ENCODE assay signal across 1 cellular context in genomic region chr4:48481581-48481980, GRCh38.
TF ChIP-seq lines count a peak whose summit lies in the region.

No MANE protein-coding gene starts in this region.

TF ChIP-seq in K562, 482 proteins besides CTCF, POLR2A, EP300 and RAD21 (continued from another document and continues in another):
- TF ChIP-seq USF2 (CRISPR knock-in tag; IDR thresholded peaks at IDR 0.05): no peak
- no peak for TF ChIP-seq MEF2D (tag; conservative IDR thresholded peaks at IDR 0.05; ENCODE audit: low read depth)
- peak; percentile 72 for TF ChIP-seq TCF3 (CRISPR knock-in tag; IDR thresholded peaks at IDR 0.05)
- no peak for TF ChIP-seq FOXP1 (CRISPR knock-in tag; IDR thresholded peaks at IDR 0.05)
- peak; percentile 63 for TF ChIP-seq NCOR1 (IDR thresholded peaks at IDR 0.05)
- TF ChIP-seq RBM39 (optimal IDR thresholded peaks at IDR 0.05; ENCODE audit: low read depth, low read length): no peak
- TF ChIP-seq TEAD4 (IDR thresholded peaks at IDR 0.05; ENCODE audit: low read length): peak; percentile 74
- TF ChIP-seq TEAD4 (CRISPR knock-in tag; IDR thresholded peaks at IDR 0.05; ENCODE audit: borderline replicate concordance): no peak
- TF ChIP-seq MTA1 (IDR thresholded peaks at IDR 0.05; ENCODE audit: borderline replicate concordance): 0 out of 2 replicates have a peak, but pooled peaks have one; percentile 42
- TF ChIP-seq, protein P1, sequence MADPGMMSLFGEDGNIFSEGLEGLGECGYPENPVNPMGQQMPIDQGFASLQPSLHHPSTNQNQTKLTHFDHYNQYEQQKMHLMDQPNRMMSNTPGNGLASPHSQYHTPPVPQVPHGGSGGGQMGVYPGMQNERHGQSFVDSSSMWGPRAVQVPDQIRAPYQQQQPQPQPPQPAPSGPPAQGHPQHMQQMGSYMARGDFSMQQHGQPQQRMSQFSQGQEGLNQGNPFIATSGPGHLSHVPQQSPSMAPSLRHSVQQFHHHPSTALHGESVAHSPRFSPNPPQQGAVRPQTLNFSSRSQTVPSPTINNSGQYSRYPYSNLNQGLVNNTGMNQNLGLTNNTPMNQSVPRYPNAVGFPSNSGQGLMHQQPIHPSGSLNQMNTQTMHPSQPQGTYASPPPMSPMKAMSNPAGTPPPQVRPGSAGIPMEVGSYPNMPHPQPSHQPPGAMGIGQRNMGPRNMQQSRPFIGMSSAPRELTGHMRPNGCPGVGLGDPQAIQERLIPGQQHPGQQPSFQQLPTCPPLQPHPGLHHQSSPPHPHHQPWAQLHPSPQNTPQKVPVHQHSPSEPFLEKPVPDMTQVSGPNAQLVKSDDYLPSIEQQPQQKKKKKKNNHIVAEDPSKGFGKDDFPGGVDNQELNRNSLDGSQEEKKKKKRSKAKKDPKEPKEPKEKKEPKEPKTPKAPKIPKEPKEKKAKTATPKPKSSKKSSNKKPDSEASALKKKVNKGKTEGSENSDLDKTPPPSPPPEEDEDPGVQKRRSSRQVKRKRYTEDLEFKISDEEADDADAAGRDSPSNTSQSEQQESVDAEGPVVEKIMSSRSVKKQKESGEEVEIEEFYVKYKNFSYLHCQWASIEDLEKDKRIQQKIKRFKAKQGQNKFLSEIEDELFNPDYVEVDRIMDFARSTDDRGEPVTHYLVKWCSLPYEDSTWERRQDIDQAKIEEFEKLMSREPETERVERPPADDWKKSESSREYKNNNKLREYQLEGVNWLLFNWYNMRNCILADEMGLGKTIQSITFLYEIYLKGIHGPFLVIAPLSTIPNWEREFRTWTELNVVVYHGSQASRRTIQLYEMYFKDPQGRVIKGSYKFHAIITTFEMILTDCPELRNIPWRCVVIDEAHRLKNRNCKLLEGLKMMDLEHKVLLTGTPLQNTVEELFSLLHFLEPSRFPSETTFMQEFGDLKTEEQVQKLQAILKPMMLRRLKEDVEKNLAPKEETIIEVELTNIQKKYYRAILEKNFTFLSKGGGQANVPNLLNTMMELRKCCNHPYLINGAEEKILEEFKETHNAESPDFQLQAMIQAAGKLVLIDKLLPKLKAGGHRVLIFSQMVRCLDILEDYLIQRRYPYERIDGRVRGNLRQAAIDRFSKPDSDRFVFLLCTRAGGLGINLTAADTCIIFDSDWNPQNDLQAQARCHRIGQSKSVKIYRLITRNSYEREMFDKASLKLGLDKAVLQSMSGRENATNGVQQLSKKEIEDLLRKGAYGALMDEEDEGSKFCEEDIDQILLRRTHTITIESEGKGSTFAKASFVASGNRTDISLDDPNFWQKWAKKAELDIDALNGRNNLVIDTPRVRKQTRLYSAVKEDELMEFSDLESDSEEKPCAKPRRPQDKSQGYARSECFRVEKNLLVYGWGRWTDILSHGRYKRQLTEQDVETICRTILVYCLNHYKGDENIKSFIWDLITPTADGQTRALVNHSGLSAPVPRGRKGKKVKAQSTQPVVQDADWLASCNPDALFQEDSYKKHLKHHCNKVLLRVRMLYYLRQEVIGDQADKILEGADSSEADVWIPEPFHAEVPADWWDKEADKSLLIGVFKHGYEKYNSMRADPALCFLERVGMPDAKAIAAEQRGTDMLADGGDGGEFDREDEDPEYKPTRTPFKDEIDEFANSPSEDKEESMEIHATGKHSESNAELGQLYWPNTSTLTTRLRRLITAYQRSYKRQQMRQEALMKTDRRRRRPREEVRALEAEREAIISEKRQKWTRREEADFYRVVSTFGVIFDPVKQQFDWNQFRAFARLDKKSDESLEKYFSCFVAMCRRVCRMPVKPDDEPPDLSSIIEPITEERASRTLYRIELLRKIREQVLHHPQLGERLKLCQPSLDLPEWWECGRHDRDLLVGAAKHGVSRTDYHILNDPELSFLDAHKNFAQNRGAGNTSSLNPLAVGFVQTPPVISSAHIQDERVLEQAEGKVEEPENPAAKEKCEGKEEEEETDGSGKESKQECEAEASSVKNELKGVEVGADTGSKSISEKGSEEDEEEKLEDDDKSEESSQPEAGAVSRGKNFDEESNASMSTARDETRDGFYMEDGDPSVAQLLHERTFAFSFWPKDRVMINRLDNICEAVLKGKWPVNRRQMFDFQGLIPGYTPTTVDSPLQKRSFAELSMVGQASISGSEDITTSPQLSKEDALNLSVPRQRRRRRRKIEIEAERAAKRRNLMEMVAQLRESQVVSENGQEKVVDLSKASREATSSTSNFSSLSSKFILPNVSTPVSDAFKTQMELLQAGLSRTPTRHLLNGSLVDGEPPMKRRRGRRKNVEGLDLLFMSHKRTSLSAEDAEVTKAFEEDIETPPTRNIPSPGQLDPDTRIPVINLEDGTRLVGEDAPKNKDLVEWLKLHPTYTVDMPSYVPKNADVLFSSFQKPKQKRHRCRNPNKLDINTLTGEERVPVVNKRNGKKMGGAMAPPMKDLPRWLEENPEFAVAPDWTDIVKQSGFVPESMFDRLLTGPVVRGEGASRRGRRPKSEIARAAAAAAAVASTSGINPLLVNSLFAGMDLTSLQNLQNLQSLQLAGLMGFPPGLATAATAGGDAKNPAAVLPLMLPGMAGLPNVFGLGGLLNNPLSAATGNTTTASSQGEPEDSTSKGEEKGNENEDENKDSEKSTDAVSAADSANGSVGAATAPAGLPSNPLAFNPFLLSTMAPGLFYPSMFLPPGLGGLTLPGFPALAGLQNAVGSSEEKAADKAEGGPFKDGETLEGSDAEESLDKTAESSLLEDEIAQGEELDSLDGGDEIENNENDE (IDR thresholded peaks at IDR 0.05; ENCODE audit: low read depth, low read length): no peak
- TF ChIP-seq ZNF766 (CRISPR knock-in tag; conservative IDR thresholded peaks at IDR 0.05): peak; percentile 86
- TF ChIP-seq, protein P2, sequence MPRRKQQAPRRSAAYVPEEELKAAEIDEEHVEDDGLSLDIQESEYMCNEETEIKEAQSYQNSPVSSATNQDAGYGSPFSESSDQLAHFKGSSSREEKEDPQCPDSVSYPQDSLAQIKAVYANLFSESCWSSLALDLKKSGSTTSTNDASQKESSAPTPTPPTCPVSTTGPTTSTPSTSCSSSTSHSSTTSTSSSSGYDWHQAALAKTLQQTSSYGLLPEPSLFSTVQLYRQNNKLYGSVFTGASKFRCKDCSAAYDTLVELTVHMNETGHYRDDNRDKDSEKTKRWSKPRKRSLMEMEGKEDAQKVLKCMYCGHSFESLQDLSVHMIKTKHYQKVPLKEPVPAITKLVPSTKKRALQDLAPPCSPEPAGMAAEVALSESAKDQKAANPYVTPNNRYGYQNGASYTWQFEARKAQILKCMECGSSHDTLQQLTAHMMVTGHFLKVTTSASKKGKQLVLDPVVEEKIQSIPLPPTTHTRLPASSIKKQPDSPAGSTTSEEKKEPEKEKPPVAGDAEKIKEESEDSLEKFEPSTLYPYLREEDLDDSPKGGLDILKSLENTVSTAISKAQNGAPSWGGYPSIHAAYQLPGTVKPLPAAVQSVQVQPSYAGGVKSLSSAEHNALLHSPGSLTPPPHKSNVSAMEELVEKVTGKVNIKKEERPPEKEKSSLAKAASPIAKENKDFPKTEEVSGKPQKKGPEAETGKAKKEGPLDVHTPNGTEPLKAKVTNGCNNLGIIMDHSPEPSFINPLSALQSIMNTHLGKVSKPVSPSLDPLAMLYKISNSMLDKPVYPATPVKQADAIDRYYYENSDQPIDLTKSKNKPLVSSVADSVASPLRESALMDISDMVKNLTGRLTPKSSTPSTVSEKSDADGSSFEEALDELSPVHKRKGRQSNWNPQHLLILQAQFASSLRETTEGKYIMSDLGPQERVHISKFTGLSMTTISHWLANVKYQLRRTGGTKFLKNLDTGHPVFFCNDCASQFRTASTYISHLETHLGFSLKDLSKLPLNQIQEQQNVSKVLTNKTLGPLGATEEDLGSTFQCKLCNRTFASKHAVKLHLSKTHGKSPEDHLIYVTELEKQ (CRISPR knock-in tag; IDR thresholded peaks at IDR 0.05): no peak
- no peak for TF ChIP-seq PRMT5 (CRISPR knock-in tag; IDR thresholded peaks at IDR 0.05)
- TF ChIP-seq ZNF583 (CRISPR knock-in tag; IDR thresholded peaks at IDR 0.05): no peak
- no peak for TF ChIP-seq ZNF140 (CRISPR knock-in tag; IDR thresholded peaks at IDR 0.05)
- TF ChIP-seq ZNF212 (CRISPR knock-in tag; IDR thresholded peaks at IDR 0.05): no peak
- TF ChIP-seq, protein P3, sequence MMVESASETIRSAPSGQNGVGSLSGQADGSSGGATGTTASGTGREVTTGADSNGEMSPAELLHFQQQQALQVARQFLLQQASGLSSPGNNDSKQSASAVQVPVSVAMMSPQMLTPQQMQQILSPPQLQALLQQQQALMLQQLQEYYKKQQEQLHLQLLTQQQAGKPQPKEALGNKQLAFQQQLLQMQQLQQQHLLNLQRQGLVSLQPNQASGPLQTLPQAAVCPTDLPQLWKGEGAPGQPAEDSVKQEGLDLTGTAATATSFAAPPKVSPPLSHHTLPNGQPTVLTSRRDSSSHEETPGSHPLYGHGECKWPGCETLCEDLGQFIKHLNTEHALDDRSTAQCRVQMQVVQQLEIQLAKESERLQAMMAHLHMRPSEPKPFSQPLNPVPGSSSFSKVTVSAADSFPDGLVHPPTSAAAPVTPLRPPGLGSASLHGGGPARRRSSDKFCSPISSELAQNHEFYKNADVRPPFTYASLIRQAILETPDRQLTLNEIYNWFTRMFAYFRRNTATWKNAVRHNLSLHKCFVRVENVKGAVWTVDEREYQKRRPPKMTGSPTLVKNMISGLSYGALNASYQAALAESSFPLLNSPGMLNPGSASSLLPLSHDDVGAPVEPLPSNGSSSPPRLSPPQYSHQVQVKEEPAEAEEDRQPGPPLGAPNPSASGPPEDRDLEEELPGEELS (CRISPR knock-in tag; IDR thresholded peaks at IDR 0.05; ENCODE audit: borderline replicate concordance): no peak
- no peak for TF ChIP-seq C11orf30 (IDR thresholded peaks at IDR 0.05; ENCODE audit: low read depth)
- TF ChIP-seq ZC3H4 (CRISPR knock-in tag; IDR thresholded peaks at IDR 0.05; ENCODE audit: borderline replicate concordance): no peak
- TF ChIP-seq ZNF184 (CRISPR knock-in tag; IDR thresholded peaks at IDR 0.05): no peak
- peak; percentile 47; the same call in 1 of the 2 replicates for TF ChIP-seq NBN (IDR thresholded peaks at IDR 0.05; ENCODE audit: low read depth)
- TF ChIP-seq GABPB1 (CRISPR knock-in tag; IDR thresholded peaks at IDR 0.05): no peak
- TF ChIP-seq RFX7 (CRISPR knock-in tag; IDR thresholded peaks at IDR 0.05): no peak
- TF ChIP-seq JUND (IDR thresholded peaks at IDR 0.05; ENCODE audit: borderline replicate concordance, low read depth, low read length): peak; percentile 58; the same call in 1 of the 2 replicates
- no peak; the same call in 2 of the 3 replicates for TF ChIP-seq JUND (tag; IDR thresholded peaks at IDR 0.05; ENCODE audit: borderline replicate concordance, low read depth, low read length)
- peak; percentile 87 for TF ChIP-seq SMARCA4 (IDR thresholded peaks at IDR 0.05)
- no peak for TF ChIP-seq EWSR1 (IDR thresholded peaks at IDR 0.05; ENCODE audit: borderline replicate concordance, low read depth, partially characterized antibody)
- no peak for TF ChIP-seq ELF1 (tag; IDR thresholded peaks at IDR 0.05)
- no peak for TF ChIP-seq SNRNP70 (optimal IDR thresholded peaks at IDR 0.05; ENCODE audit: low read depth, low read length)
- no peak for TF ChIP-seq RBM15 (IDR thresholded peaks at IDR 0.05; ENCODE audit: insufficient read depth, low read length)
- TF ChIP-seq CEBPZ (IDR thresholded peaks at IDR 0.05; ENCODE audit: borderline replicate concordance, low read depth, low read length): no peak
- no peak for TF ChIP-seq ZNF717 (CRISPR knock-in tag; IDR thresholded peaks at IDR 0.05)
- TF ChIP-seq RAD51 (IDR thresholded peaks at IDR 0.05; ENCODE audit: borderline replicate concordance, low read depth): no peak
- peak; percentile 30 for TF ChIP-seq CCNT2 (IDR thresholded peaks at IDR 0.05; ENCODE audit: borderline replicate concordance, extremely low read depth, insufficient read length, low read depth, low read length)
- TF ChIP-seq ZSCAN29 (IDR thresholded peaks at IDR 0.05): no peak
- TF ChIP-seq RBM14 (IDR thresholded peaks at IDR 0.05; ENCODE audit: borderline replicate concordance, insufficient read depth, low read depth, low read length): no peak
- no peak for TF ChIP-seq POLR2AphosphoS2 (IDR thresholded peaks at IDR 0.05; ENCODE audit: low read length)
- TF ChIP-seq FOXJ2 (tag; IDR thresholded peaks at IDR 0.05): no peak
- TF ChIP-seq ZBTB17 (CRISPR knock-in tag; IDR thresholded peaks at IDR 0.05): no peak
- no peak for TF ChIP-seq COPS2 (conservative IDR thresholded peaks at IDR 0.05)
- no peak for TF ChIP-seq ZNF408 (CRISPR knock-in tag; IDR thresholded peaks at IDR 0.05; ENCODE audit: low read depth)
- no peak for TF ChIP-seq PHF21A (IDR thresholded peaks at IDR 0.05; ENCODE audit: borderline replicate concordance, low read depth)
